Comparison of ENCODE assay signal across 9 cellular contexts in the genomic region with DNA sequence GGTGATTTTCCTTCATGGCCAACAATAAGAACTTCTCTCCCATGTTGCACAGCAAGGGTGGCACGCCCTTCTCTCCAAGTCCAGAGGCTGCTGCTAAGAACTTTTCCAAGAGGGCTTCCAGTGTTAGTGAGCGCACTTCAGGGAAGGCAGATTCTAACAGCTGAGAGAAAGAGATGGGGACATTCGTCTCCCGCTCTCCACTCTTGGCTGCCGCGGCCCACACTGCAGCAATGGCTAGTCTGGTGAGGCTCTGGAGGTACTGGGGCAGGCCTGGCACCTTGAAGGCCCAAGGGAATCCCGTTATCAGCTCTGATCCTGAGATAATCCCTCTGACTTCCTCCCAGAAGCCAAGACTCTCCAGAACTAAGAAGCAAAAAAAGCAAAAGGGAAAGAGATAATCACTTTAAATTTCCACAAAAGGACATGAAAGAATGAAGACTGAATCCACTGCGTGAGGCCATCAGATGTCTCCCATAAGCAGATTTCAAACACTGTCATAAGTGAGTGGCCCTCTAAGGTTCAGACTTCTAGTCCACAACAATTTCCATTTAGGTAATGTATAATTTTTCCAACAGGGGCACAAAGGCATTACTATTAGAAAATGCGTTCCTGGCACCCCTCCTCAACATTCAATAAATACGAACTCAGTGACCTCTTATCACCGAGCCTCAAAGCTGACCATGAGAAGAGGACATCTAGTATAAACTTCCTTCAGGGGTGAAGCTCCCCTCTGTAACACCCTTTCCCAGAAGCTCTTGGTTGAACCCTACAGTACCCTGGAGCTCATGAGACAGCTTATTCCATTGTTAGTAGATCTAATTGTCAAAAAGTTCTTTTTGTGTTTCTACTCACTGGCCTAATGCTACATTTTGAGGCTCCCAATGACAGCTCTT.
A peak's percentile ranks its signal among the peaks of the same experiment; 100 is the strongest.
DNase-seq lines count a peak whose midpoint lies in the region; ATAC-seq and TF ChIP-seq lines count a peak whose summit lies in the region.
"Had no signal": no experiment of that assay in that cellular context is flagged by ENCODE, and none has a peak within 500 bp of the region (broad histone marks: within the 10 kb centered on the region; RNA-seq: fewer than 3 reads in every experiment).

No MANE protein-coding gene starts in this region.

- H3K27me3 ChIP-seq in left lung: no peaks in the 10 kb centered on the region
- no peaks in the 10 kb centered on the region for H3K27me3 ChIP-seq in thyroid gland
- no peaks in the 10 kb centered on the region for H3K27me3 ChIP-seq in SK-N-SH (ENCODE audit: insufficient read depth)

- H3K27ac Mint-ChIP-seq in activated CD4-positive, alpha-beta T cell treated with anti-CD3 and anti-CD28 coated beads, Interleukin-2, amount 10 ng/mL, durations not matched to agents 24 days and 14 days: peak overlapping the region; percentile 76
- peak overlapping the region; percentile 77 for H3K27ac Mint-ChIP-seq in activated T-helper 1 cell treated with anti-CD3 and anti-CD28 coated beads, Interleukin-12 subunit alpha, Interleukin-12 subunit beta, Interleukin-2, Interleukin-4 antibody, amounts not matched to agents 30 ng/mL and 10 ng/mL and 1 ng/mL, durations not matched to agents 14 hours and 24 hours and 36 hours

- peak overlapping the region; percentile 68 to 73 for H3K27ac ChIP-seq in left lung
- peak overlapping the region; percentile 63 to 90 (median 77) for H3K27ac ChIP-seq in thyroid gland
- H3K27ac ChIP-seq in SK-N-SH (ENCODE audit: low read depth in 2 of 2, low read length in 1 of 2): peak overlapping the region in 1 of 2 experiments; percentile 85; a peak in 2 of 4 replicates

- TF ChIP-seq CTCF in left lung (IDR thresholded peaks at IDR 0.05): no peak
- no peak for TF ChIP-seq CTCF in thyroid gland (IDR thresholded peaks at IDR 0.05)
- no peak for TF ChIP-seq CTCF in SK-N-SH (IDR thresholded peaks at IDR 0.05)

- intact Hi-C loops in activated CD4-positive, alpha-beta T cell treated with anti-CD3 and anti-CD28 coated beads, Interleukin-2, amount 10 ng/mL, durations not matched to agents 24 days and 14 days (cut with micrococcal nuclease): loop anchor here (5.0 to 10.0 kb wide), 2 partner anchors 166 to 482 kb away; partner anchors contain the start of gene DYNC2LI1
- intact Hi-C loops in activated T-helper 1 cell treated with anti-CD3 and anti-CD28 coated beads, Interleukin-12 subunit alpha, Interleukin-12 subunit beta, Interleukin-2, Interleukin-4 antibody, amounts not matched to agents 30 ng/mL and 10 ng/mL and 1 ng/mL, durations not matched to agents 14 hours and 24 hours and 36 hours (cut with micrococcal nuclease): loop anchor here (1.0 to 10.0 kb wide), 5 partner anchors 10 to 482 kb away; partner anchors contain the start of genes DYNC2LI1 and THADA
- intact Hi-C loops in left lung (cut with DNase I): no loop called here
- intact Hi-C loops in thyroid gland (cut with DNase I): no loop called here

- no peaks in the 10 kb centered on the region for H3K9me3 ChIP-seq in left lung
- no peaks in the 10 kb centered on the region for H3K9me3 ChIP-seq in thyroid gland
- H3K9me3 ChIP-seq in SK-N-SH: no peaks in the 10 kb centered on the region

- POLR2A ChIA-PET in SK-N-SH (lab: Yijun Ruan, JAX): no interaction called here

- H3K4me1 ChIP-seq in left lung (peaks cover 11 to 30% of the 10 kb centered on the region in 2 donors), thyroid gland (peaks cover 14 to 27% of the 10 kb centered on the region in 2 donors), SK-N-SH (ENCODE audit: control insufficient read depth in 1 of 2, insufficient read depth in 2 of 2, low read depth in 1 of 2, low read length in 1 of 2) (peaks cover 3 to 6% of the 10 kb centered on the region in 2 experiments; a peak in 1 of 4 replicates)

- TF ChIP-seq EP300 in SK-N-SH (IDR thresholded peaks at IDR 0.05; ENCODE audit: borderline replicate concordance in 1 of 2, low read depth in 1 of 2, low read length in 1 of 2): no peak

- TF ChIP-seq RAD21 in SK-N-SH (IDR thresholded peaks at IDR 0.05; ENCODE audit: low read length): no peak

- H3K4me3 Mint-ChIP-seq in activated CD4-positive, alpha-beta T cell treated with anti-CD3 and anti-CD28 coated beads, Interleukin-2, amount 10 ng/mL, durations not matched to agents 24 days and 14 days: peak overlapping the region; percentile 49
- peak overlapping the region; percentile 35 for H3K4me3 Mint-ChIP-seq in activated T-helper 1 cell treated with anti-CD3 and anti-CD28 coated beads, Interleukin-12 subunit alpha, Interleukin-12 subunit beta, Interleukin-2, Interleukin-4 antibody, amounts not matched to agents 30 ng/mL and 10 ng/mL and 1 ng/mL, durations not matched to agents 14 hours and 24 hours and 36 hours

- H3K4me1 Mint-ChIP-seq in activated CD4-positive, alpha-beta T cell treated with anti-CD3 and anti-CD28 coated beads, Interleukin-2, amount 10 ng/mL, durations not matched to agents 24 days and 14 days: peaks cover 26% of the 10 kb centered on the region
- peaks cover 28% of the 10 kb centered on the region for H3K4me1 Mint-ChIP-seq in activated T-helper 1 cell treated with anti-CD3 and anti-CD28 coated beads, Interleukin-12 subunit alpha, Interleukin-12 subunit beta, Interleukin-2, Interleukin-4 antibody, amounts not matched to agents 30 ng/mL and 10 ng/mL and 1 ng/mL, durations not matched to agents 14 hours and 24 hours and 36 hours (ENCODE audit: low read depth)

- no peaks in the 10 kb centered on the region for H3K79me2 ChIP-seq in SK-N-SH (ENCODE audit: insufficient read depth)

- H3K4me3 ChIP-seq in left lung (no peak overlapping the region), thyroid gland (replicated peaks in 1 of 3) (no peak overlapping the region), SK-N-SH (ENCODE audit: low read depth in 2 of 2, low read length in 1 of 2) (no peak overlapping the region)

- H4K20me1 ChIP-seq in SK-N-SH (ENCODE audit: insufficient read depth): no peaks in the 10 kb centered on the region

- ATAC-seq in left lung (no peak), HG03095 (IDR thresholded peaks at IDR 0.05; ENCODE audit: unreplicated experiment) (no peak)

- no peak overlapping the region for H2AFZ ChIP-seq in SK-N-SH (ENCODE audit: low read depth)

- peaks cover 5% of the 10 kb centered on the region for H3K9me3 Mint-ChIP-seq in activated CD4-positive, alpha-beta T cell treated with anti-CD3 and anti-CD28 coated beads, Interleukin-2, amount 10 ng/mL, durations not matched to agents 24 days and 14 days
- no peaks in the 10 kb centered on the region for H3K9me3 Mint-ChIP-seq in activated T-helper 1 cell treated with anti-CD3 and anti-CD28 coated beads, Interleukin-12 subunit alpha, Interleukin-12 subunit beta, Interleukin-2, Interleukin-4 antibody, amounts not matched to agents 30 ng/mL and 10 ng/mL and 1 ng/mL, durations not matched to agents 14 hours and 24 hours and 36 hours

- H3K9ac ChIP-seq in SK-N-SH: no peak overlapping the region

- H3K36me3 ChIP-seq in left lung: peaks cover 0 to 22% of the 10 kb centered on the region in 2 donors
- H3K36me3 ChIP-seq in thyroid gland: no peaks in the 10 kb centered on the region
- H3K36me3 ChIP-seq in SK-N-SH (replicated peaks in 1 of 2; ENCODE audit: control insufficient read depth in 1 of 2, insufficient read depth in 2 of 2, low read length in 1 of 2): peaks cover 0 to 11% of the 10 kb centered on the region in 2 experiments

- WGBS in thyroid gland, 2 donors: 86 to 88% methylated on average over 11 of the region's 11 CpGs
- WGBS in SK-N-SH (ENCODE audit: low lambda C conversion rate): 91% methylated on average over 11 of the region's 11 CpGs

- H3K9me2 ChIP-seq in SK-N-SH: no peaks in the 10 kb centered on the region

- H3K27me3 Mint-ChIP-seq in activated CD4-positive, alpha-beta T cell treated with anti-CD3 and anti-CD28 coated beads, Interleukin-2, amount 10 ng/mL, durations not matched to agents 24 days and 14 days: no peaks in the 10 kb centered on the region
- H3K27me3 Mint-ChIP-seq in activated T-helper 1 cell treated with anti-CD3 and anti-CD28 coated beads, Interleukin-12 subunit alpha, Interleukin-12 subunit beta, Interleukin-2, Interleukin-4 antibody, amounts not matched to agents 30 ng/mL and 10 ng/mL and 1 ng/mL, durations not matched to agents 14 hours and 24 hours and 36 hours (ENCODE audit: insufficient read depth): no peaks in the 10 kb centered on the region

- peak; percentile 55 for DNase-seq in activated CD4-positive, alpha-beta T cell treated with anti-CD3 and anti-CD28 coated beads, Interleukin-2, amount 10 ng/mL, durations not matched to agents 24 days and 14 days
- no peak for DNase-seq in activated CD4-positive, alpha-beta T cell treated with anti-CD3 and anti-CD28 coated beads for 4 hours
- DNase-seq in activated T-helper 1 cell treated with anti-CD3 and anti-CD28 coated beads, Interleukin-12 subunit alpha, Interleukin-12 subunit beta, Interleukin-2, Interleukin-4 antibody, amounts not matched to agents 30 ng/mL and 10 ng/mL and 1 ng/mL, durations not matched to agents 14 hours and 24 hours and 36 hours (ENCODE audit: low spot score): no peak
- no peak for DNase-seq in left lung
- DNase-seq in thyroid gland: no peak
- DNase-seq in SK-N-SH: no peak
- no peak for DNase-seq in stimulated activated CD4-positive, alpha-beta T cell treated with anti-CD3 and anti-CD28 coated beads, Interleukin-1b, Interleukin-23, amount 100 ng/mL, for 48 hours
- DNase-seq: NCI-H146 had no signal

- no peak for TF ChIP-seq POLR2A in thyroid gland (IDR thresholded peaks at IDR 0.05)

- CTCF ChIA-PET in SK-N-SH (lab: Yijun Ruan, JAX): interaction anchor here (1.0 to 3.1 kb wide), 2 partner anchors 13 to 51 kb away, joined by 4 to 16 read pairs; no protein-coding TSS in a partner anchor

- H3F3A ChIP-seq in SK-N-SH (replicated peaks; ENCODE audit: insufficient read depth): peaks cover 8% of the 10 kb centered on the region

- no peak overlapping the region for H3K4me2 ChIP-seq in SK-N-SH

- peaks cover 49% of the 10 kb centered on the region for H3K36me3 Mint-ChIP-seq in activated CD4-positive, alpha-beta T cell treated with anti-CD3 and anti-CD28 coated beads, Interleukin-2, amount 10 ng/mL, durations not matched to agents 24 days and 14 days (ENCODE audit: low read depth)
- H3K36me3 Mint-ChIP-seq in activated T-helper 1 cell treated with anti-CD3 and anti-CD28 coated beads, Interleukin-12 subunit alpha, Interleukin-12 subunit beta, Interleukin-2, Interleukin-4 antibody, amounts not matched to agents 30 ng/mL and 10 ng/mL and 1 ng/mL, durations not matched to agents 14 hours and 24 hours and 36 hours (ENCODE audit: low read depth): peaks cover 39% of the 10 kb centered on the region

TF ChIP-seq in SK-N-SH, 30 proteins besides CTCF, POLR2A, EP300 and RAD21 (continues in another document):
- TF ChIP-seq TCF12 (IDR thresholded peaks at IDR 0.05) (no peak), MEF2A (IDR thresholded peaks at IDR 0.05; ENCODE audit: borderline replicate concordance, low read depth) (no peak), SIN3A (IDR thresholded peaks at IDR 0.05; ENCODE audit: borderline replicate concordance, low read depth, low read length) (no peak), SMC3 (IDR thresholded peaks at IDR 0.05; ENCODE audit: low read depth, low read length) (no peak)
- TF ChIP-seq, protein P1, sequence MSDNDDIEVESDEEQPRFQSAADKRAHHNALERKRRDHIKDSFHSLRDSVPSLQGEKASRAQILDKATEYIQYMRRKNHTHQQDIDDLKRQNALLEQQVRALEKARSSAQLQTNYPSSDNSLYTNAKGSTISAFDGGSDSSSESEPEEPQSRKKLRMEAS (IDR thresholded peaks at IDR 0.05; ENCODE audit: low read depth): no peak

Comparison
In these comparisons a context has a peak if more than half of its experiments do, and no peak if none do; other contexts are left out.
1. intact Hi-C loops: an anchor here in activated CD4-positive, alpha-beta T cell treated with anti-CD3 and anti-CD28 coated beads, Interleukin-2, amount 10 ng/mL, durations not matched to agents 24 days and 14 days (5.0 to 10.0 kb wide) and activated T-helper 1 cell treated with anti-CD3 and anti-CD28 coated beads, Interleukin-12 subunit alpha, Interleukin-12 subunit beta, Interleukin-2, Interleukin-4 antibody, amounts not matched to agents 30 ng/mL and 10 ng/mL and 1 ng/mL, durations not matched to agents 14 hours and 24 hours and 36 hours (1.0 to 10.0 kb wide); none called in left lung and thyroid gland.